ENCODE assay signal across 21 cellular contexts in genomic region chr16:4365014-4365406, GRCh38. TPM values are rescaled to one million over a fixed set of nuclear protein-coding genes. Genes with fewer than 3 reads are reported as not detected.
DNase-seq lines count a peak whose midpoint lies in the region; ATAC-seq, FAIRE-seq and TF ChIP-seq lines count a peak whose summit lies in the region.
"Had no signal": no experiment of that assay in that cellular context is flagged by ENCODE, and none has a peak within 500 bp of the region (broad histone marks: within the 10 kb centered on the region; RNA-seq: fewer than 3 reads in every experiment).

No MANE protein-coding gene starts in this region.

- 95% methylated on average over 10 of the region's 10 CpGs; no CpG with 5 or more reads in 1 of the 2 donors for WGBS in transverse colon (ENCODE audit: low coverage in 1 of 2), 2 donors

- H3K27ac Mint-ChIP-seq in memory B cell = peak overlapping the region; percentile 16
- H3K27ac Mint-ChIP-seq: nephron progenitor cell; stimulated activated naive CD8-positive, alpha-beta T cell treated with anti-CD3 and anti-CD28 coated beads, Interleukin-15, Interleukin-2, amounts not matched to agents 100 ng/mL and 50 ng/mL, for 24 hours had no signal

- no peak overlapping the region for H3K27ac ChIP-seq in transverse colon
- H3K27ac ChIP-seq: ascending aorta, uterus had no signal

- intact Hi-C loops in transverse colon (cut with DNase I; ENCODE audit: low total_unique reads) = no loop called here

- no peaks in the 10 kb centered on the region for H3K27me3 ChIP-seq in transverse colon
- H3K27me3 ChIP-seq: ascending aorta, uterus had no signal

- H3K9me3 Mint-ChIP-seq in memory B cell = no peaks in the 10 kb centered on the region
- H3K9me3 Mint-ChIP-seq: immature natural killer cell; nephron progenitor cell; stimulated activated naive CD8-positive, alpha-beta T cell treated with anti-CD3 and anti-CD28 coated beads, Interleukin-15, Interleukin-2, amounts not matched to agents 100 ng/mL and 50 ng/mL, for 24 hours had no signal

- FAIRE-seq in GM12891 (lab: Jason Lieb, UNC) = peak; percentile 83
- FAIRE-seq: colon, frontal cortex, RCC 7860 had no signal

- no peaks in the 10 kb centered on the region for H3K9me3 ChIP-seq in transverse colon
- H3K9me3 ChIP-seq: ascending aorta, uterus had no signal

- peaks cover 19% of the 10 kb centered on the region for H3K36me3 Mint-ChIP-seq in memory B cell
- H3K36me3 Mint-ChIP-seq: immature natural killer cell had no signal

- H3K4me1 ChIP-seq in transverse colon = no peaks in the 10 kb centered on the region
- H3K4me1 ChIP-seq: uterus had no signal

- TF ChIP-seq POLR2A in GM12891 (IDR thresholded peaks at IDR 0.05; ENCODE audit: low read depth, low read length) = no peak
- TF ChIP-seq POLR2A in transverse colon (IDR thresholded peaks at IDR 0.05) = no peak

- no peak overlapping the region for H3K4me3 ChIP-seq in transverse colon
- H3K4me3 ChIP-seq: ascending aorta, lung, uterus had no signal

- ATAC-seq in GM21529 (IDR thresholded peaks at IDR 0.05; ENCODE audit: unreplicated experiment) (peak; percentile 73), HG03378 (IDR thresholded peaks at IDR 0.05; ENCODE audit: unreplicated experiment) (peak; percentile 79), memory B cell (ENCODE audit: low read depth) (peak; percentile 91)
- ATAC-seq: HCT116 had no signal

- peak overlapping the region; percentile 35 for H3K4me3 Mint-ChIP-seq in memory B cell
- H3K4me3 Mint-ChIP-seq: immature natural killer cell; nephron progenitor cell; stimulated activated naive CD8-positive, alpha-beta T cell treated with anti-CD3 and anti-CD28 coated beads, Interleukin-15, Interleukin-2, amounts not matched to agents 100 ng/mL and 50 ng/mL, for 24 hours had no signal

- peaks cover 0 to 11% (median 0%) of the 10 kb centered on the region in 4 donors for H3K36me3 ChIP-seq in transverse colon
- H3K36me3 ChIP-seq: uterus had no signal

- no peak for TF ChIP-seq CTCF in transverse colon (IDR thresholded peaks at IDR 0.05)

- H3K27me3 Mint-ChIP-seq in memory B cell = no peaks in the 10 kb centered on the region
- H3K27me3 Mint-ChIP-seq: stimulated activated naive CD8-positive, alpha-beta T cell treated with anti-CD3 and anti-CD28 coated beads, Interleukin-15, Interleukin-2, amounts not matched to agents 100 ng/mL and 50 ng/mL, for 24 hours had no signal

- DNase-seq in GM12891 (ENCODE audit: insufficient read length, low spot score) (no peak), memory B cell (ENCODE audit: low spot score in 2 of 2) (peak; percentile 73 to 77), HUDEP-2 (lab: John Stamatoyannopoulos, UW; ENCODE audit: unreplicated experiment in 76 of 76) (no peak), activated gamma-delta T cell (lab: John Stamatoyannopoulos, UW) (no peak), transverse colon (no peak), amygdala (lab: John Stamatoyannopoulos, UW) (no peak)
- DNase-seq: activated effector memory CD4-positive, alpha-beta T cell treated with anti-CD3 and anti-CD28 coated beads, Interleukin-2, amount 50 U/mL, for 16 hours; immature natural killer cell; NCI-H774; nephron progenitor cell; stimulated activated CD4-positive, alpha-beta T cell treated with anti-CD3 and anti-CD28 coated beads, Interleukin-12 subunit alpha, Interleukin-12 subunit beta, amount 100 ng/mL, for 4 hours; uterus had no signal

- H3K4me1 Mint-ChIP-seq in memory B cell = peaks cover 41% of the 10 kb centered on the region

- no peak for TF ChIP-seq EP300 in transverse colon (IDR thresholded peaks at IDR 0.05; ENCODE audit: low read depth)

- in situ Hi-C loops in transverse colon (cut with MboI; ENCODE audit: low pct_ligation_motif_present in 1 of 4, low pct_unique_long_range_greater_than_20kb in 1 of 4, low sequenced_read_pairs in 3 of 4) = no loop called here

TF ChIP-seq in GM12891, 5 proteins besides CTCF, POLR2A, EP300 and RAD21:
- no peak for TF ChIP-seq POU2F2 (IDR thresholded peaks at IDR 0.05; ENCODE audit: low read depth, low read length)
- TF ChIP-seq TAF1 (IDR thresholded peaks at IDR 0.05; ENCODE audit: low read depth, low read length) = no peak

RNA-seq across cellular contexts. Expression of gene VASN, which starts 6.6 kb away (rescaled TPM):
- polyA plus RNA-seq in GM12891 (2012; ENCODE audit: low read depth, missing spikeins) = 0.15 TPM
- total RNA-seq in transverse colon = 10 to 100 TPM in 2 of 4 donors, 1 to 10 TPM in 2; 3.4 to 18.7 (median 9.0) TPM

RNA-seq across cellular contexts. Expression of gene PAM16, which starts 13.9 kb away (rescaled TPM):
- 42.2 TPM for polyA plus RNA-seq in GM12891 (2012; ENCODE audit: low read depth, missing spikeins)
- total RNA-seq in transverse colon = 10 to 100 TPM; 26.5 to 40.5 (median 29.2) TPM

RNA-seq across cellular contexts. Expression of gene GLIS2, which starts 49.1 kb away (rescaled TPM):
- 0.31 TPM for polyA plus RNA-seq in GM12891 (2012; ENCODE audit: low read depth, missing spikeins)
- total RNA-seq in transverse colon = 1 to 10 TPM in 3 of 4 donors, under 1 TPM in 1; 0.68 to 5.0 (median 1.8) TPM
- polyA plus RNA-seq: immature natural killer cell had no signal

RNA-seq across cellular contexts. Expression of gene CORO7, which starts 51.4 kb away (rescaled TPM):
- 37.8 TPM for polyA plus RNA-seq in GM12891 (2012; ENCODE audit: low read depth, missing spikeins)
- total RNA-seq in transverse colon = 100 to 1,000 TPM in 1 of 4 donors, 10 to 100 TPM in 3; 46.8 to 330 (median 58.1) TPM

Comparison
In these comparisons a context has a peak if more than half of its experiments do, and no peak if none do; other contexts are left out.
1. DNase-seq: peak in memory B cell (2 of 2); none in GM12891 (single experiment), HUDEP-2 (0 of 76), activated gamma-delta T cell (single experiment), transverse colon (single experiment) and amygdala (0 of 56).
2. Peak in every context shown above with its lines, with median percentiles within 50 percentile points of each other: ATAC-seq.